In the genomic region with DNA sequence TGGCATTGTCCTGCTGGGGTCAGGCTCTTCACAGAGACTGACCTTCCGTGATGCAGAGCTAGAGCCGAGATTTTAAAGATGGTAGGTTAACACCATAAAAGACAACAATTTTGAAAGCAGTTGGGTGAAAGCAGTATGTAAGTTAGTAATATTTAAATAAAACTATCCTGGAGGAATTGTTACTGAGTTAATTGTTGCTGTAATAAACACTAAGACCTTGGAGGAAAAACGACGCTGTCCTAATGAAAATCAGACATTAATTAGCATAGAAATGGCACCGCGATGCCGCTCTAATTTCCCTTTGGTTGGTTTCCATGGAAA, we compare ENCODE assay signal across 8 cellular contexts. TPM values are rescaled to one million over a fixed set of nuclear protein-coding genes. Genes with fewer than 3 reads are reported as not detected.
DNase-seq lines count a peak whose midpoint lies in the region; ATAC-seq, FAIRE-seq and TF ChIP-seq lines count a peak whose summit lies in the region.
"Had no signal": no experiment of that assay in that cellular context is flagged by ENCODE, and none has a peak within 500 bp of the region (broad histone marks: within the 10 kb centered on the region; RNA-seq: fewer than 3 reads in every experiment).

No MANE protein-coding gene starts in this region.

- no peaks in the 10 kb centered on the region for H3K9me3 ChIP-seq in HEK293 (ENCODE audit: control insufficient read depth, insufficient read depth, low read depth, low read length)
- H3K9me3 ChIP-seq in SU-DHL-6 (ENCODE audit: insufficient read depth, low read length): no peaks in the 10 kb centered on the region
- no peaks in the 10 kb centered on the region for H3K9me3 ChIP-seq in keratinocyte (ENCODE audit: control insufficient read depth, low read depth, low read length)
- H3K9me3 ChIP-seq in suprapubic skin: no peaks in the 10 kb centered on the region

- no peak for FAIRE-seq in keratinocyte (lab: Jason Lieb, UNC)

- TF ChIP-seq CTCF in HEK293 (tag by site-specific recombination; IDR thresholded peaks at IDR 0.05) (no peak; the same call in 1 of the 2 replicates), SU-DHL-6 (IDR thresholded peaks at IDR 0.05; ENCODE audit: insufficient read depth, low read length, poor library complexity, severe bottlenecking) (no peak), keratinocyte (optimal IDR thresholded peaks at IDR 0.05 in 1 of 3, IDR thresholded peaks at IDR 0.05 in 1 of 3, conservative IDR thresholded peaks at IDR 0.05 in 1 of 3; ENCODE audit: extremely low read depth in 1 of 3, insufficient read depth in 2 of 3, low read length in 3 of 3) (no peak), suprapubic skin (IDR thresholded peaks at IDR 0.05) (no peak)

- H3K9me1 ChIP-seq in keratinocyte (ENCODE audit: control insufficient read depth, extremely low read depth, insufficient read depth, low read length): no peaks in the 10 kb centered on the region

- no peaks in the 10 kb centered on the region for H3K27me3 ChIP-seq in SU-DHL-6 (ENCODE audit: low read length)
- H3K27me3 ChIP-seq in keratinocyte (ENCODE audit: control insufficient read depth, extremely low read depth, insufficient read depth, low read length): no peaks in the 10 kb centered on the region
- no peaks in the 10 kb centered on the region for H3K27me3 ChIP-seq in suprapubic skin

- H3K9ac ChIP-seq in SU-DHL-6 (ENCODE audit: low read length) (peak overlapping the region; percentile 100), keratinocyte (ENCODE audit: control insufficient read depth, extremely low read depth, insufficient read depth, low read length) (peak overlapping the region; percentile 94)

- peaks cover 42% of the 10 kb centered on the region for H3K79me2 ChIP-seq in SU-DHL-6 (ENCODE audit: insufficient read depth, low read length)
- H3K79me2 ChIP-seq in keratinocyte (ENCODE audit: control insufficient read depth, insufficient read depth, low read length): peaks cover 32% of the 10 kb centered on the region

- WGBS in suprapubic skin: 13% methylated on average over 7 of the region's 7 CpGs

- peaks cover 15% of the 10 kb centered on the region for H3F3A ChIP-seq in SU-DHL-6 (ENCODE audit: insufficient read depth)

- POLR2A ChIA-PET in HEK293 (lab: Yijun Ruan, JAX): interaction anchor here (0.6 kb wide), 2 partner anchors 12 to 45 kb away, joined by 3 read pairs; no protein-coding TSS in a partner anchor

- H4K20me1 ChIP-seq in SU-DHL-6 (ENCODE audit: low read depth, low read length) (no peaks in the 10 kb centered on the region), keratinocyte (ENCODE audit: control insufficient read depth, extremely low read depth, insufficient read depth, low read length) (no peaks in the 10 kb centered on the region)

- H3K27ac ChIP-seq in HEK293 (ENCODE audit: extremely low read depth, low read depth, low read length) (peak overlapping the region; percentile 45), SU-DHL-6 (ENCODE audit: low read depth, low read length) (peak overlapping the region; percentile 94), keratinocyte (ENCODE audit: control insufficient read depth, insufficient read depth, low read length) (peak overlapping the region; percentile 94), suprapubic skin (no peak overlapping the region)

- H3K4me3 ChIP-seq in HEK293 (ENCODE audit: low read depth, low read length) (peak overlapping the region; percentile 89), SU-DHL-6 (ENCODE audit: insufficient read depth, low read length, poor library complexity, severe bottlenecking) (peak overlapping the region; percentile 58), keratinocyte (ENCODE audit: control insufficient read depth in 2 of 3, extremely low read depth in 1 of 3, insufficient read depth in 2 of 3, low read depth in 1 of 3, low read length in 3 of 3) (peak overlapping the region; percentile 84 to 99 (median 98)), suprapubic skin (peak overlapping the region; percentile 99)

- no peaks in the 10 kb centered on the region for H3K9me2 ChIP-seq in SU-DHL-6 (replicated peaks; ENCODE audit: insufficient read depth, low read length)

- no peak for TF ChIP-seq POLR2A in suprapubic skin (IDR thresholded peaks at IDR 0.05)

- H3K36me3 ChIP-seq in HEK293 (ENCODE audit: control insufficient read depth in 2 of 2, insufficient read depth in 1 of 2, low read length in 2 of 2) (peaks cover 0 to 2% of the 10 kb centered on the region in 2 experiments; a peak in 1 of 3 replicates), SU-DHL-6 (ENCODE audit: low read length) (peaks cover 2% of the 10 kb centered on the region; the same call in 1 of the 2 replicates), keratinocyte (ENCODE audit: control insufficient read depth in 2 of 2, extremely low read depth in 1 of 2, insufficient read depth in 2 of 2, low read length in 2 of 2) (peaks cover 0 to 3% of the 10 kb centered on the region in 2 experiments), suprapubic skin (no peaks in the 10 kb centered on the region)

- TF ChIP-seq EP300 in suprapubic skin (IDR thresholded peaks at IDR 0.05): no peak

- dilution Hi-C loops in keratinocyte (cut with MboI; ENCODE audit: extremely low pct_ligation_motif_present, low sequenced_read_pairs): no loop called here

- H3K4me1 ChIP-seq in HEK293 (ENCODE audit: control insufficient read depth, insufficient read depth, low read length): no peaks in the 10 kb centered on the region; the same call in 1 of the 2 replicates
- peaks cover 16% of the 10 kb centered on the region for H3K4me1 ChIP-seq in keratinocyte (ENCODE audit: control insufficient read depth, extremely low read depth, insufficient read depth, low read length)
- peaks cover 21% of the 10 kb centered on the region for H3K4me1 ChIP-seq in suprapubic skin

- H3K4me2 ChIP-seq in SU-DHL-6 (ENCODE audit: low read depth, low read length, poor library complexity, severe bottlenecking) (peak overlapping the region; percentile 94), keratinocyte (ENCODE audit: control insufficient read depth, extremely low read depth, insufficient read depth, low read depth, low read length) (peak overlapping the region; percentile 97)

- DNase-seq in keratinocyte (ENCODE audit: low read depth, low spot score) (no peak), suprapubic skin (ENCODE audit: low spot score in 2 of 2) (peak in 1 of 2 donors; percentile 8), UCSD-AML1 (lab: John Stamatoyannopoulos, UW; ENCODE audit: unreplicated experiment) (no peak)
- DNase-seq in effector CD8-positive, alpha-beta T cell (lab: John Stamatoyannopoulos, UW): no peak

- peak overlapping the region; percentile 74 for H2AFZ ChIP-seq in SU-DHL-6 (ENCODE audit: low read depth, low read length, severe bottlenecking)
- peak overlapping the region; percentile 67 for H2AFZ ChIP-seq in keratinocyte (ENCODE audit: control insufficient read depth, low read length)

- CTCF ChIA-PET in HEK293 (lab: Yijun Ruan, JAX): no interaction called here

- no peak for ATAC-seq in HG02678 (IDR thresholded peaks at IDR 0.05; ENCODE audit: unreplicated experiment)

RNA-seq across cellular contexts. Expression of gene ANP32E, which starts 0.7 kb away (rescaled TPM):
- 6.1 to 18.9 TPM (median 9.2 TPM) in 3 replicates for polyA plus RNA-seq in keratinocyte
- polyA plus RNA-seq in keratinocyte (2011; ENCODE audit: low read depth): 30.5 TPM
- 6.5 and 10.5 TPM in 2 replicates for polyA plus RNA-seq in keratinocyte (2011; cell fraction: cytosol; rRNA removed)
- 4.3 and 8.0 TPM in 2 replicates for polyA plus RNA-seq in keratinocyte (2011; cell fraction: nucleus; rRNA removed)
- polyA plus RNA-seq in keratinocyte (2012; ENCODE audit: low replicate concordance): 9.5 and 31.9 TPM in 2 replicates
- polyA minus RNA-seq in keratinocyte: 3.0 to 7.8 TPM (median 5.6 TPM) in 3 replicates
- 5.8 TPM for polyA minus RNA-seq in keratinocyte (2011; cell fraction: cytosol; rRNA and poly(A)+ RNA removed)
- polyA minus RNA-seq in keratinocyte (2011; cell fraction: nucleus; rRNA and poly(A)+ RNA removed): 2.5 and 5.0 TPM in 2 replicates
- 10 to 100 TPM in 3 of 4 donors, 1 to 10 TPM in 1; 7.5 to 17.6 (median 13.7) TPM for total RNA-seq in suprapubic skin

RNA-seq across cellular contexts. Expression of gene CA14, which starts 21.0 kb away (rescaled TPM):
- polyA plus RNA-seq in keratinocyte: 0.24 to 0.59 TPM (median 0.28 TPM) in 3 replicates
- polyA plus RNA-seq in keratinocyte (2011; ENCODE audit: low read depth): not detected
- polyA plus RNA-seq in keratinocyte (2011; cell fraction: cytosol; rRNA removed): 0.52 and 0.55 TPM in 2 replicates
- 0.15 and 0.16 TPM in 2 replicates for polyA plus RNA-seq in keratinocyte (2011; cell fraction: nucleus; rRNA removed)
- 0.54 and 0.71 TPM in 2 replicates for polyA plus RNA-seq in keratinocyte (2012; ENCODE audit: low replicate concordance)
- 0.16 to 0.64 TPM in 2 of 3 replicates, not detected in the other for polyA minus RNA-seq in keratinocyte
- not detected for polyA minus RNA-seq in keratinocyte (2011; cell fraction: cytosol; rRNA and poly(A)+ RNA removed)
- polyA minus RNA-seq in keratinocyte (2011; cell fraction: nucleus; rRNA and poly(A)+ RNA removed): not detected in 2 replicates
- 1 to 10 TPM in 2 of 4 donors, under 1 TPM in 2; 0.64 to 2.8 (median 1.1) TPM for total RNA-seq in suprapubic skin
- total RNA-seq: activated CD4-positive, alpha-beta memory T cell treated with anti-CD3 and anti-CD28 coated beads for 36 hours had no signal

RNA-seq across cellular contexts. Expression of gene APH1A, which starts 32.2 kb away (rescaled TPM):
- polyA plus RNA-seq in keratinocyte: 149 to 174 TPM (median 151 TPM) in 3 replicates
- 20.1 TPM for polyA plus RNA-seq in keratinocyte (2011; ENCODE audit: low read depth)
- 144 and 146 TPM in 2 replicates for polyA plus RNA-seq in keratinocyte (2011; cell fraction: cytosol; rRNA removed)
- polyA plus RNA-seq in keratinocyte (2011; cell fraction: nucleus; rRNA removed): 125 and 141 TPM in 2 replicates
- 101 and 107 TPM in 2 replicates for polyA plus RNA-seq in keratinocyte (2012; ENCODE audit: low replicate concordance)
- 155 to 195 TPM (median 163 TPM) in 3 replicates for polyA minus RNA-seq in keratinocyte
- polyA minus RNA-seq in keratinocyte (2011; cell fraction: cytosol; rRNA and poly(A)+ RNA removed): 147 TPM
- polyA minus RNA-seq in keratinocyte (2011; cell fraction: nucleus; rRNA and poly(A)+ RNA removed): 44.3 and 54.5 TPM in 2 replicates
- total RNA-seq in suprapubic skin: 100 to 1,000 TPM in 3 of 4 donors, 10 to 100 TPM in 1; 92.5 to 141 (median 125) TPM

RNA-seq across cellular contexts. Expression of gene C1orf54, which starts 36.0 kb away (rescaled TPM):
- polyA plus RNA-seq in keratinocyte: 0.94 to 2.0 TPM (median 1.4 TPM) in 3 replicates
- 13.5 TPM for polyA plus RNA-seq in keratinocyte (2011; ENCODE audit: low read depth)
- 1.1 and 1.4 TPM in 2 replicates for polyA plus RNA-seq in keratinocyte (2011; cell fraction: cytosol; rRNA removed)
- polyA plus RNA-seq in keratinocyte (2011; cell fraction: nucleus; rRNA removed): 3.9 and 6.3 TPM in 2 replicates
- 1.3 and 7.0 TPM in 2 replicates for polyA plus RNA-seq in keratinocyte (2012; ENCODE audit: low replicate concordance)
- polyA minus RNA-seq in keratinocyte: 0.99 to 1.9 TPM in 2 of 3 replicates, not detected in the other
- polyA minus RNA-seq in keratinocyte (2011; cell fraction: cytosol; rRNA and poly(A)+ RNA removed): not detected
- 0.74 and 1.3 TPM in 2 replicates for polyA minus RNA-seq in keratinocyte (2011; cell fraction: nucleus; rRNA and poly(A)+ RNA removed)
- 10 to 100 TPM in 1 of 4 donors, 1 to 10 TPM in 2, under 1 TPM in 1; 0.96 to 16.0 (median 1.5) TPM for total RNA-seq in suprapubic skin

RNA-seq across cellular contexts. Expression of gene CIART, which starts 45.8 kb away (rescaled TPM):
- 14.5 to 15.6 TPM (median 15.0 TPM) in 3 replicates for polyA plus RNA-seq in keratinocyte
- 27.9 TPM for polyA plus RNA-seq in keratinocyte (2011; ENCODE audit: low read depth)
- polyA plus RNA-seq in keratinocyte (2011; cell fraction: cytosol; rRNA removed): 8.9 and 10.7 TPM in 2 replicates
- polyA plus RNA-seq in keratinocyte (2011; cell fraction: nucleus; rRNA removed): 26.5 and 29.7 TPM in 2 replicates
- 7.3 and 35.5 TPM in 2 replicates for polyA plus RNA-seq in keratinocyte (2012; ENCODE audit: low replicate concordance)
- polyA minus RNA-seq in keratinocyte: 11.9 to 18.1 TPM (median 16.5 TPM) in 3 replicates
- 5.2 TPM for polyA minus RNA-seq in keratinocyte (2011; cell fraction: cytosol; rRNA and poly(A)+ RNA removed)
- polyA minus RNA-seq in keratinocyte (2011; cell fraction: nucleus; rRNA and poly(A)+ RNA removed): 4.9 and 6.9 TPM in 2 replicates
- total RNA-seq in suprapubic skin: 10 to 100 TPM; 15.8 to 37.4 (median 28.1) TPM
